In genomic region chr13:70527553-70527952, GRCh38 we compare ENCODE assay signal across 24 cellular contexts.
"Had no signal": no experiment of that assay in that cellular context is flagged by ENCODE, and none has a peak within 500 bp of the region (broad histone marks: within the 10 kb centered on the region; RNA-seq: fewer than 3 reads in every experiment).

No MANE protein-coding gene starts in this region.

- H3K9me3 Mint-ChIP-seq: brain had no signal

- H3K27me3 Mint-ChIP-seq: activated CD4-positive, alpha-beta T cell treated with anti-CD3 and anti-CD28 coated beads for 36 hours; activated CD8-positive, alpha-beta memory T cell treated with anti-CD3 and anti-CD28 coated beads, Interleukin-2, amount 10 ng/mL, durations not matched to agents 7 days and 5 days; activated naive CD8-positive, alpha-beta T cell; brain; natural killer cell treated with Interleukin-12 subunit alpha and Interleukin-12 subunit beta and Interleukin-15 and Interleukin-18, amount 100 ng/mL, for 72 hours; progenitor cell of endocrine pancreas had no signal

- H3K36me3 Mint-ChIP-seq: activated CD8-positive, alpha-beta memory T cell treated with anti-CD3 and anti-CD28 coated beads, Interleukin-2, amount 10 ng/mL, durations not matched to agents 7 days and 5 days; activated naive CD8-positive, alpha-beta T cell; brain; natural killer cell treated with Interleukin-12 subunit alpha and Interleukin-12 subunit beta and Interleukin-15 and Interleukin-18, amount 100 ng/mL, for 72 hours had no signal

- H3K4me1 Mint-ChIP-seq: activated CD4-positive, alpha-beta T cell treated with anti-CD3 and anti-CD28 coated beads for 36 hours; activated CD8-positive, alpha-beta memory T cell treated with anti-CD3 and anti-CD28 coated beads, Interleukin-2, amount 10 ng/mL, durations not matched to agents 7 days and 5 days had no signal

- H3K27ac Mint-ChIP-seq: activated CD4-positive, alpha-beta T cell treated with anti-CD3 and anti-CD28 coated beads for 36 hours; activated CD8-positive, alpha-beta memory T cell treated with anti-CD3 and anti-CD28 coated beads, Interleukin-2, amount 10 ng/mL, durations not matched to agents 7 days and 5 days; activated CD8-positive, alpha-beta T cell treated with anti-CD3 and anti-CD28 coated beads, Interleukin-2, amount 10 ng/mL, durations not matched to agents 7 days and 5 days; activated naive CD8-positive, alpha-beta T cell; natural killer cell treated with Interleukin-12 subunit alpha and Interleukin-12 subunit beta and Interleukin-15 and Interleukin-18, amount 100 ng/mL, for 72 hours; progenitor cell of endocrine pancreas had no signal

- H3K4me3 Mint-ChIP-seq: activated CD4-positive, alpha-beta T cell treated with anti-CD3 and anti-CD28 coated beads for 36 hours; activated CD8-positive, alpha-beta memory T cell treated with anti-CD3 and anti-CD28 coated beads, Interleukin-2, amount 10 ng/mL, durations not matched to agents 7 days and 5 days; activated CD8-positive, alpha-beta T cell treated with anti-CD3 and anti-CD28 coated beads, Interleukin-2, amount 10 ng/mL, durations not matched to agents 7 days and 5 days; activated naive CD8-positive, alpha-beta T cell; brain; natural killer cell treated with Interleukin-12 subunit alpha and Interleukin-12 subunit beta and Interleukin-15 and Interleukin-18, amount 100 ng/mL, for 72 hours had no signal

- ATAC-seq: activated CD4-positive, alpha-beta T cell treated with anti-CD3 and anti-CD28 coated beads for 36 hours; activated CD8-positive, alpha-beta memory T cell treated with anti-CD3 and anti-CD28 coated beads, Interleukin-2, amount 10 ng/mL, durations not matched to agents 7 days and 5 days; activated CD8-positive, alpha-beta T cell treated with anti-CD3 and anti-CD28 coated beads, Interleukin-2, amount 10 ng/mL, durations not matched to agents 7 days and 5 days; gastrocnemius medialis; left ventricle myocardium superior; mucosa of descending colon; natural killer cell treated with Interleukin-12 subunit alpha and Interleukin-12 subunit beta and Interleukin-15 and Interleukin-18, amount 100 ng/mL, for 72 hours; right lobe of liver; stimulated activated naive CD8-positive, alpha-beta T cell treated with anti-CD3 and anti-CD28 coated beads, Interleukin-15, Interleukin-2, amounts not matched to agents 100 U/mL and 50 U/mL, for 24 hours had no signal

- DNase-seq: activated CD4-positive, alpha-beta T cell treated with anti-CD3 and anti-CD28 coated beads for 36 hours; activated CD4-positive, CD25-positive, alpha-beta regulatory T cell; activated CD8-positive, alpha-beta memory T cell treated with anti-CD3 and anti-CD28 coated beads, Interleukin-2, amount 10 ng/mL, durations not matched to agents 7 days and 5 days; activated CD8-positive, alpha-beta T cell treated with anti-CD3 and anti-CD28 coated beads, Interleukin-2, amount 10 ng/mL, durations not matched to agents 7 days and 5 days; activated effector memory CD4-positive, alpha-beta T cell treated with Interleukin-2 at 50 U/mL for 16 hours; activated naive CD4-positive, alpha-beta T cell treated with Interleukin-2 at 50 U/mL for 16 hours; activated T-cell treated with anti-CD3 and anti-CD28 coated beads for 4 hours; aorta; dorsolateral prefrontal cortex; effector memory CD4-positive, alpha-beta T cell; gastrocnemius medialis; glutamatergic neuron; left ventricle myocardium superior; mucosa of descending colon; ovary; right lobe of liver; stimulated activated CD4-positive, alpha-beta T cell treated with anti-CD3 and anti-CD28 coated beads, Interleukin-2, amount 100 ng/mL, for 48 hours; stimulated activated naive CD8-positive, alpha-beta T cell treated with anti-CD3 and anti-CD28 coated beads, Interleukin-15, Interleukin-2, amounts not matched to agents 100 U/mL and 50 U/mL, for 24 hours; testis; transverse colon had no signal
